In the genomic region with DNA sequence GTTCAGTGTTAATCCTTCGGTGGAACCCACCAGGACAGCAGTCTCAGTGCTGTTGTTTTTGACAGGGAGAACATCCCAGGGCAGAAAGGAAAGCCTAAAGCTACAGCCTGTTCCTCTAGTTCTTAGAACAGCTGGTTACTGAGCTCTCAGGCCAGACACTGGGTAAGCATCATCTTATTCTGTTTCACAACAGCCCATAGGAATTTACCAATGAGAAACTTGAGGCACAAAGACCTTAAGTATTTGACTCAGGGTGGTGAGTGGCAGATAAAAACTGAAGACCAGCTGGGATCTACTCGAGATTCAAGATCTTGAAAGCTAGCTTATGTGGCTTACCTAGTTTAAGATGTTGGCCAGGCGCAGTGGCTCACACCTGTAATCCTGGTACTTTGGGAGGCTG, we compare ENCODE assay signal across 17 cellular contexts. TPM values are rescaled to one million over a fixed set of nuclear protein-coding genes. Genes with fewer than 3 reads are reported as not detected.
DNase-seq lines count a peak whose midpoint lies in the region; TF ChIP-seq lines count a peak whose summit lies in the region.
"Had no signal": no experiment of that assay in that cellular context is flagged by ENCODE, and none has a peak within 500 bp of the region (broad histone marks: within the 10 kb centered on the region; RNA-seq: fewer than 3 reads in every experiment).

No MANE protein-coding gene starts in this region.

- H3K36me3 ChIP-seq in adrenal gland (replicated peaks in 1 of 2), result no peaks in the 10 kb centered on the region
- H3K36me3 ChIP-seq: SJCRH30 had no signal

- no peaks in the 10 kb centered on the region for H3K27me3 ChIP-seq in adrenal gland
- H3K27me3 ChIP-seq: SJCRH30 had no signal

- CTCF ChIA-PET in RWPE1 (lab: Yijun Ruan, JAX), result interaction anchor here (0.6 to 1.7 kb wide), 3 partner anchors 14 to 665 kb away, joined by 4 to 11 read pairs (median 5); a partner anchor contains a TSS

- DNase-seq in DMS 273 (lab: John Stamatoyannopoulos, UW; ENCODE audit: unreplicated experiment) (peak; percentile 25), DMS 273 treated with DMSO at 0.1 percent for 48 hours (lab: John Stamatoyannopoulos, UW) (no peak), NCI-H524 treated with DMSO at 0.1 percent for 48 hours (lab: John Stamatoyannopoulos, UW) (peak; percentile 72), fibroblast of gingiva (ENCODE audit: low read depth) (peak; percentile 35), myocyte (ENCODE audit: low read depth) (peak; percentile 41), RWPE1 (ENCODE audit: low spot score) (no peak), nucleus accumbens (lab: John Stamatoyannopoulos, UW) (no peak), adrenal gland (no peak)
- DNase-seq: DMS53, H9, NCI-H146, NCI-H446, NCI-H774 had no signal

- H3K27ac ChIP-seq in RWPE1 (no peak overlapping the region), adrenal gland (no peak overlapping the region)
- H3K27ac ChIP-seq: 22Rv1, C4-2B, SJCRH30 had no signal

- no peaks in the 10 kb centered on the region for H3K4me1 ChIP-seq in adrenal gland (replicated peaks in 1 of 2)

- WGBS in adrenal gland, 4 donors, result 84 to 92% (median 90%) methylated on average over 3 of the region's 3 CpGs

- POLR2A ChIA-PET in RWPE1 (lab: Yijun Ruan, JAX; ENCODE audit: low non-redundant PET), result interaction anchor here (0.5 kb wide), 1 partner anchor 353 kb away, joined by 3 read pairs; no protein-coding TSS in a partner anchor

- TF ChIP-seq CTCF in RWPE1 (conservative IDR thresholded peaks at IDR 0.05; ENCODE audit: low read depth) (no peak), adrenal gland (IDR thresholded peaks at IDR 0.05) (no peak)

- no peaks in the 10 kb centered on the region for H3K9me3 ChIP-seq in adrenal gland (replicated peaks in 1 of 3)
- H3K9me3 ChIP-seq: SJCRH30 had no signal

- TF ChIP-seq POLR2A in adrenal gland (IDR thresholded peaks at IDR 0.05), result no peak

- intact Hi-C loops in adrenal gland (cut with DNase I), result loop anchor here in 1 of 2 donors (10.0 kb wide), 2 partner anchors 350 to 770 kb away; a partner anchor contains a TSS

- no peak overlapping the region for H3K4me3 ChIP-seq in adrenal gland
- H3K4me3 ChIP-seq: SJCRH30 had no signal

RNA-seq across cellular contexts. Expression of a gene that starts 9.4 kb away (rescaled TPM):
- total RNA-seq in myocyte (0.16 and 0.19 TPM in 2 replicates), adrenal gland (1 to 10 TPM in 4 of 8 donors, under 1 TPM in 4; 0.18 to 2.2 (median 0.97) TPM)
- polyA plus RNA-seq in myocyte (2012), result 0.09 TPM
- under 1 TPM; 0.08 to 0.97 (median 0.20) TPM for polyA plus RNA-seq in adrenal gland
- polyA plus RNA-seq: IgD-negative memory B cell had no signal

Comparison
In these comparisons a context has a peak if more than half of its experiments do, and no peak if none do; other contexts are left out.
1. DNase-seq: peak in DMS 273 (single experiment), NCI-H524 treated with DMSO at 0.1 percent for 48 hours (single experiment), fibroblast of gingiva (single experiment) and myocyte (single experiment); none in DMS 273 treated with DMSO at 0.1 percent for 48 hours (single experiment), RWPE1 (single experiment), nucleus accumbens (0 of 56) and adrenal gland (0 of 7).